13 cellular contexts compared by ENCODE assay signal in genomic region chr5:105428461-105429129, GRCh38.
DNase-seq lines count a peak whose midpoint lies in the region; ATAC-seq and TF ChIP-seq lines count a peak whose summit lies in the region.
"Had no signal": no experiment of that assay in that cellular context is flagged by ENCODE, and none has a peak within 500 bp of the region (broad histone marks: within the 10 kb centered on the region; RNA-seq: fewer than 3 reads in every experiment).

No MANE protein-coding gene starts in this region.

- no peak overlapping the region for H3K27ac ChIP-seq in RWPE2 (ENCODE audit: poor library complexity, severe bottlenecking)
- H3K27ac ChIP-seq: BLaER1 treated with 17β-estradiol and CSF1 and Interleukin-3, amounts not matched to agents 10 nM and 100 nM had no signal

- TF ChIP-seq CTCF in RWPE2 (IDR thresholded peaks at IDR 0.05; ENCODE audit: poor library complexity, severe bottlenecking) (no peak), retinal pigment epithelial cell (conservative IDR thresholded peaks at IDR 0.05; ENCODE audit: low read depth, low read length) (no peak)

- no peaks in the 10 kb centered on the region for H3K4me1 ChIP-seq in RWPE2 (ENCODE audit: insufficient read depth, poor library complexity, severe bottlenecking)

- ATAC-seq in RWPE2 (ENCODE audit: low read depth) = peak; percentile 27; the same call in 1 of the 3 replicates
- no peak for ATAC-seq in HG02678 (IDR thresholded peaks at IDR 0.05; ENCODE audit: unreplicated experiment)
- ATAC-seq in GM21576 (IDR thresholded peaks at IDR 0.05; ENCODE audit: unreplicated experiment) = no peak
- ATAC-seq in GM18502 (IDR thresholded peaks at IDR 0.05; ENCODE audit: poor library complexity, unreplicated experiment) = no peak

- DNase-seq in ELR (ENCODE audit: low read depth) (peak; percentile 27), RWPE2 (ENCODE audit: low spot score) (no peak), dedifferentiated amniotic fluid mesenchymal stem cell (ENCODE audit: extremely low spot score) (peak; percentile 22), retinal pigment epithelial cell (ENCODE audit: low read depth) (peak; percentile 52)
- DNase-seq: 8988T; ACHN; CD4-positive, CD25-positive, alpha-beta regulatory T cell; DMS 273 treated with DMSO at 0.1 percent for 48 hours; DMS79 had no signal

- H3K36me3 ChIP-seq in RWPE2 (ENCODE audit: low read depth) = no peaks in the 10 kb centered on the region
- H3K36me3 ChIP-seq: BLaER1 treated with 17β-estradiol and CSF1 and Interleukin-3, amounts not matched to agents 10 nM and 100 nM had no signal

- peaks cover 2% of the 10 kb centered on the region for H3K9me3 ChIP-seq in RWPE2 (ENCODE audit: severe bottlenecking)
- H3K9me3 ChIP-seq: BLaER1 treated with 17β-estradiol and CSF1 and Interleukin-3, amounts not matched to agents 10 nM and 100 nM had no signal

- H3K27me3 ChIP-seq in RWPE2 (ENCODE audit: insufficient read depth, poor library complexity, severe bottlenecking) = no peaks in the 10 kb centered on the region
- H3K27me3 ChIP-seq: BLaER1 treated with 17β-estradiol and CSF1 and Interleukin-3, amounts not matched to agents 10 nM and 100 nM had no signal

- no peak overlapping the region for H3K4me3 ChIP-seq in RWPE2 (ENCODE audit: severe bottlenecking)
- H3K4me3 ChIP-seq in retinal pigment epithelial cell (ENCODE audit: low read length) = no peak overlapping the region
- H3K4me3 ChIP-seq: BLaER1 treated with 17β-estradiol and CSF1 and Interleukin-3, amounts not matched to agents 10 nM and 100 nM had no signal
